ENCODE assay signal across 8 cellular contexts in genomic region chr5:96344678-96345612, GRCh38.
A peak's percentile ranks its signal among the peaks of the same experiment; 100 is the strongest.
DNase-seq lines count a peak whose midpoint lies in the region; ATAC-seq and TF ChIP-seq lines count a peak whose summit lies in the region.

No MANE protein-coding gene starts in this region.

- intact Hi-C loops in heart left ventricle (cut with DNase I) = loop anchor here in 7 of 10 donors (1.0 to 10.0 kb wide), 7 partner anchors 256 to 820 kb away; no protein-coding TSS in a partner anchor
- intact Hi-C loops in gastrocnemius medialis (cut with DNase I; ENCODE audit: low total_unique reads) = loop anchor here (1.0 to 10.0 kb wide), 2 partner anchors 256 to 820 kb away; no protein-coding TSS in a partner anchor

- TF ChIP-seq CTCF in heart left ventricle (IDR thresholded peaks at IDR 0.05) (peak; percentile 30 to 68 (median 58)), gastrocnemius medialis (IDR thresholded peaks at IDR 0.05 in 4 of 5, conservative IDR thresholded peaks at IDR 0.05 in 1 of 5) (peak; percentile 35 to 63 (median 59))

- TF ChIP-seq POLR2A in heart left ventricle (IDR thresholded peaks at IDR 0.05) (no peak), gastrocnemius medialis (IDR thresholded peaks at IDR 0.05) (no peak)

- WGBS in heart left ventricle, 4 donors = 46 to 54% (median 48%) methylated on average over 6 of the region's 6 CpGs

- H3K27me3 ChIP-seq in heart left ventricle = no peaks in the 10 kb centered on the region
- no peaks in the 10 kb centered on the region for H3K27me3 ChIP-seq in gastrocnemius medialis

- peak overlapping the region; percentile 4 for H3K4me3 Mint-ChIP-seq in activated naive CD8-positive, alpha-beta T cell treated with anti-CD3 and anti-CD28 coated beads, Interleukin-2, amount 10 ng/mL, durations not matched to agents 7 days and 5 days

- POLR2A ChIA-PET in activated naive CD8-positive, alpha-beta T cell treated with anti-CD3 and anti-CD28 coated beads, Interleukin-2, amount 10 ng/mL, durations not matched to agents 7 days and 5 days (lab: Charles Lee) = interaction anchor here (1.3 kb wide), 1 partner anchor 475 kb away, joined by 4 read pairs; no protein-coding TSS in a partner anchor

- no peak overlapping the region for H3K27ac Mint-ChIP-seq in activated naive CD8-positive, alpha-beta T cell treated with anti-CD3 and anti-CD28 coated beads, Interleukin-2, amount 10 ng/mL, durations not matched to agents 7 days and 5 days

- ATAC-seq in GM19351 (IDR thresholded peaks at IDR 0.05; ENCODE audit: unreplicated experiment) (peak; percentile 99), HG03139 (IDR thresholded peaks at IDR 0.05; ENCODE audit: unreplicated experiment) (peak; percentile 90), heart left ventricle (peak; percentile 76 to 93 (median 88)), gastrocnemius medialis (peak; percentile 93 to 97)
- peak; percentile 89 for ATAC-seq in activated naive CD8-positive, alpha-beta T cell treated with anti-CD3 and anti-CD28 coated beads, Interleukin-2, amount 10 ng/mL, durations not matched to agents 7 days and 5 days (ENCODE audit: low read depth)

- no peaks in the 10 kb centered on the region for H3K36me3 Mint-ChIP-seq in activated naive CD8-positive, alpha-beta T cell treated with anti-CD3 and anti-CD28 coated beads, Interleukin-2, amount 10 ng/mL, durations not matched to agents 7 days and 5 days

- H3K27ac ChIP-seq in heart left ventricle (no peak overlapping the region), gastrocnemius medialis (no peak overlapping the region)

- in situ Hi-C loops in gastrocnemius medialis (cut with MboI; ENCODE audit: low sequenced_read_pairs in 4 of 4) = loop anchor here (5.0 to 25.0 kb wide), 7 partner anchors 252 to 708 kb away; partner anchors contain the start of genes ELL2 (in 2 of the 4) and RFESD (in 1 of the 4)

- H3K4me3 ChIP-seq in heart left ventricle (no peak overlapping the region), gastrocnemius medialis (no peak overlapping the region)

- H3K9me3 ChIP-seq in heart left ventricle (no peaks in the 10 kb centered on the region), gastrocnemius medialis (no peaks in the 10 kb centered on the region)

- no peaks in the 10 kb centered on the region for H3K9me3 Mint-ChIP-seq in activated naive CD8-positive, alpha-beta T cell treated with anti-CD3 and anti-CD28 coated beads, Interleukin-2, amount 10 ng/mL, durations not matched to agents 7 days and 5 days

- peaks cover 11% of the 10 kb centered on the region for H3K4me1 Mint-ChIP-seq in activated naive CD8-positive, alpha-beta T cell treated with anti-CD3 and anti-CD28 coated beads, Interleukin-2, amount 10 ng/mL, durations not matched to agents 7 days and 5 days

- no peaks in the 10 kb centered on the region for H3K36me3 ChIP-seq in heart left ventricle
- no peaks in the 10 kb centered on the region for H3K36me3 ChIP-seq in gastrocnemius medialis

- DNase-seq in DMS53 treated with DMSO at 0.1 percent for 48 hours (lab: John Stamatoyannopoulos, UW; ENCODE audit: unreplicated experiment) = peak; percentile 91
- peak; percentile 39 for DNase-seq in NCI-H2227 treated with DMSO at 0.1 percent for 48 hours (lab: John Stamatoyannopoulos, UW)
- no peak for DNase-seq in activated naive CD8-positive, alpha-beta T cell treated with anti-CD3 and anti-CD28 coated beads, Interleukin-2, amount 10 ng/mL, durations not matched to agents 7 days and 5 days
- peak in 1 of 5 donors; percentile 18 for DNase-seq in heart left ventricle
- DNase-seq in gastrocnemius medialis = no peak
- DNase-seq in activated CD4-positive, alpha-beta T cell treated with anti-CD3 and anti-CD28 coated beads, Interleukin-2, amount 50 U/mL, for 4 hours = no peak

- peaks cover 10% of the 10 kb centered on the region for H3K27me3 Mint-ChIP-seq in activated naive CD8-positive, alpha-beta T cell treated with anti-CD3 and anti-CD28 coated beads, Interleukin-2, amount 10 ng/mL, durations not matched to agents 7 days and 5 days

- H3K4me1 ChIP-seq in heart left ventricle (peaks cover 0 to 3% (median 0%) of the 10 kb centered on the region in 12 donors), gastrocnemius medialis (peaks cover under 1 to 7% of the 10 kb centered on the region in 2 donors)

Comparison
In these comparisons a context has a peak if more than half of its experiments do, and no peak if none do; other contexts are left out.
1. DNase-seq: peak in DMS53 treated with DMSO at 0.1 percent for 48 hours (single experiment) and NCI-H2227 treated with DMSO at 0.1 percent for 48 hours (single experiment); none in activated naive CD8-positive, alpha-beta T cell treated with anti-CD3 and anti-CD28 coated beads, Interleukin-2, amount 10 ng/mL, durations not matched to agents 7 days and 5 days (single experiment), gastrocnemius medialis (0 of 2) and activated CD4-positive, alpha-beta T cell treated with anti-CD3 and anti-CD28 coated beads, Interleukin-2, amount 50 U/mL, for 4 hours (0 of 2).
2. Peak in every context shown above with its lines, with median percentiles within 50 percentile points of each other: ATAC-seq.